ENCODE assay signal across 1 cellular context in genomic region chr1:168342572-168343280, GRCh38.
TF ChIP-seq lines count a peak whose summit lies in the region.

No MANE protein-coding gene starts in this region.

TF ChIP-seq in H1, 55 proteins besides CTCF, POLR2A, EP300 and RAD21 (continued from another document):
- TF ChIP-seq ATF2 (IDR thresholded peaks at IDR 0.05; ENCODE audit: low read length) = 0 out of 2 replicates have a peak, but pooled peaks have one; percentile 52
- TF ChIP-seq SP2 (IDR thresholded peaks at IDR 0.05; ENCODE audit: low read length) = no peak
- TF ChIP-seq BRCA1 (IDR thresholded peaks at IDR 0.05; ENCODE audit: low read depth, low read length) = peak; percentile 18; the same call in 1 of the 2 replicates
- TF ChIP-seq SRF (IDR thresholded peaks at IDR 0.05; ENCODE audit: low read depth, low read length) = no peak
- TF ChIP-seq EZH2 (IDR thresholded peaks at IDR 0.05; ENCODE audit: low read depth, low read length, severe bottlenecking) = no peak
- TF ChIP-seq POLR2AphosphoS5 (IDR thresholded peaks at IDR 0.05; ENCODE audit: low read depth, low read length) = no peak
- TF ChIP-seq EGR1 (IDR thresholded peaks at IDR 0.05; ENCODE audit: borderline replicate concordance, low read depth, low read length) = no peak
- 0 out of 2 replicates have a peak, but pooled peaks have one; percentile 2 for TF ChIP-seq ATF3 (IDR thresholded peaks at IDR 0.05; ENCODE audit: insufficient read depth, low read depth, low read length)
- no peak for TF ChIP-seq SP4 (IDR thresholded peaks at IDR 0.05; ENCODE audit: low read length)
